10 cellular contexts compared by ENCODE assay signal in the genomic region with DNA sequence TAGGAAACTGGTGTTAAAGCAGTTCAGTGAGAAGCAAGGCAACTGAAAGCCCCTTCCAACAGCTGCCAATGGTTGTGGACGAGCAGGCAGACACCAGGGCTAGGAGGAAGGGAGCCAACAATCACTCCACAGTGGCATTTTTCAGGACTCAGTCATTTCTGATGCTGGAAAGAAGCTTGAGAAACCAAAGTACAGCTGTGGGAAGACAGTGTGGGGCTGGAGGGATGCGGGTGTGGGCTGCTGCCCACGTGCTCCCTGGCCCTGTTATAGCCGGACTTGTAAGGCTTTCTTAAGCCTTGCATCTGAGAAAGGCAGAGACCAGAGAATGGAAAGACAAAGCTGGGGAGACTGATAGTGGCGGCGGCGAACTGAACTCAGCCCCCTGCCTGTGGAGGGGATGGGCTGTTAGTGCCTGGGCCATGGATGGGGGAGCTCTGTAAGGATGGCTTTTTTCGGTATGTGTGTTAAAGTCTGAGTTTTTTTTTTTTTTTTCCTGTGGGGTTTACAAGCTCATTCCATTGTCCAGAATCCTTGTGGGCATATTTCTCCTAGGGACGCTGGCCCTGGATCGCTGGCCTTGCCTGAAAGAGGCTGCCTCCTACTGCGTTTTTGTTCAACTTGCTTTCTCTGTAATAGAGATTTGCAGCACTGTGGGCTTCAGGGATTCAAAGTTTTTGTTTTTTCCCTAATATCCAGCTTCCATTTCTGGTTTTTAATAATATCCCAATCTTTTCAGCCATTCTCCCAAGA.
DNase-seq lines count a peak whose midpoint lies in the region; ATAC-seq and TF ChIP-seq lines count a peak whose summit lies in the region.
"Had no signal": no experiment of that assay in that cellular context is flagged by ENCODE, and none has a peak within 500 bp of the region (broad histone marks: within the 10 kb centered on the region; RNA-seq: fewer than 3 reads in every experiment).

No MANE protein-coding gene starts in this region.

- no peak overlapping the region for H4K91ac ChIP-seq in H9 (ENCODE audit: insufficient read length, low read depth, low read length)

- intact Hi-C loops in left ventricle myocardium superior (cut with micrococcal nuclease) = loop anchor here (10.0 kb wide), 1 partner anchor 99 kb away; no protein-coding TSS in a partner anchor
- intact Hi-C loops in sciatic nerve (cut with DNase I) = no loop called here
- intact Hi-C loops in esophagus squamous epithelium (cut with DNase I) = no loop called here

- H3K79me1 ChIP-seq in H9 (ENCODE audit: insufficient read depth, low read depth, low read length, poor library complexity, severe bottlenecking) = no peaks in the 10 kb centered on the region

- no peaks in the 10 kb centered on the region for H4K20me1 ChIP-seq in H9 (ENCODE audit: control insufficient read depth, insufficient read depth, insufficient read length)

- H3K9me3 Mint-ChIP-seq in H9 = no peaks in the 10 kb centered on the region
- no peaks in the 10 kb centered on the region for H3K9me3 Mint-ChIP-seq in activated naive CD8-positive, alpha-beta T cell treated with anti-CD3 and anti-CD28 coated beads, Interleukin-2, amount 10 ng/mL, durations not matched to agents 7 days and 5 days

- 0 out of 7 replicates have a peak overlapping the region, but pooled peaks of 1 of the 3 experiments have one; percentile 49 for H3K27ac Mint-ChIP-seq in H9
- H3K27ac Mint-ChIP-seq in activated naive CD8-positive, alpha-beta T cell treated with anti-CD3 and anti-CD28 coated beads, Interleukin-2, amount 10 ng/mL, durations not matched to agents 7 days and 5 days = peak overlapping the region; percentile 9

- H3K4ac ChIP-seq in H9 (ENCODE audit: low read depth, low read length) = no peak overlapping the region

- H3K4me1 ChIP-seq in H9 (ENCODE audit: insufficient read depth, low read length) (no peaks in the 10 kb centered on the region), esophagus squamous epithelium (peaks cover 0 to 16% (median 4%) of the 10 kb centered on the region in 3 donors)
- H3K4me1 ChIP-seq: colonic mucosa had no signal

- no peak overlapping the region for H4K5ac ChIP-seq in H9 (ENCODE audit: insufficient read length, low read depth, low read length)

- H3K36me3 Mint-ChIP-seq in H9 (ENCODE audit: insufficient read depth in 1 of 3, low read depth in 3 of 3) = no peaks in the 10 kb centered on the region
- H3K36me3 Mint-ChIP-seq in activated naive CD8-positive, alpha-beta T cell treated with anti-CD3 and anti-CD28 coated beads, Interleukin-2, amount 10 ng/mL, durations not matched to agents 7 days and 5 days = peaks cover 51% of the 10 kb centered on the region

- no peaks in the 10 kb centered on the region; the same call in 1 of the 2 replicates for H3K27me3 Mint-ChIP-seq in H9 (ENCODE audit: low read depth)
- H3K27me3 Mint-ChIP-seq in activated naive CD8-positive, alpha-beta T cell treated with anti-CD3 and anti-CD28 coated beads, Interleukin-2, amount 10 ng/mL, durations not matched to agents 7 days and 5 days = no peaks in the 10 kb centered on the region

- H3K9me3 ChIP-seq in H9 (ENCODE audit: control insufficient read depth, low read depth, low read length) = no peaks in the 10 kb centered on the region
- H3K9me3 ChIP-seq in esophagus squamous epithelium = no peaks in the 10 kb centered on the region
- H3K9me3 ChIP-seq: colonic mucosa had no signal

- H3K56ac ChIP-seq in H9 (ENCODE audit: insufficient read length, low read depth, low read length) = no peak overlapping the region

- H3K4me1 Mint-ChIP-seq in H9 = peaks cover 20 to 29% of the 10 kb centered on the region in 2 experiments
- H3K4me1 Mint-ChIP-seq in activated naive CD8-positive, alpha-beta T cell treated with anti-CD3 and anti-CD28 coated beads, Interleukin-2, amount 10 ng/mL, durations not matched to agents 7 days and 5 days = peaks cover 63% of the 10 kb centered on the region

- no peak overlapping the region for H3T11ph ChIP-seq in H9 (ENCODE audit: low read length)

- no peak overlapping the region for H2BK12ac ChIP-seq in H9 (ENCODE audit: insufficient read length, low read depth, low read length)

- H2AFZ ChIP-seq in H9 (ENCODE audit: low read length) = no peak overlapping the region

- H3K4me2 ChIP-seq in H9 (ENCODE audit: insufficient read depth, insufficient read length, low read length) = no peak overlapping the region

- no peak overlapping the region for H2BK120ac ChIP-seq in H9 (ENCODE audit: low read depth, low read length, poor library complexity, severe bottlenecking)

- H3K4me3 ChIP-seq in esophagus squamous epithelium = no peak overlapping the region
- H3K4me3 ChIP-seq: colonic mucosa had no signal

- H4K8ac ChIP-seq in H9 (replicated peaks; ENCODE audit: insufficient read length, low read depth, low read length) = no peak overlapping the region

- no peak overlapping the region for H2AK5ac ChIP-seq in H9 (ENCODE audit: insufficient read length, low read length)

- H3K18ac ChIP-seq in H9 (ENCODE audit: insufficient read length, low read depth, low read length) = no peak overlapping the region

- no CpG with 5 or more reads among the region's 11 CpGs for WGBS in H9 (ENCODE audit: extremely low coverage, insufficient read length, low lambda C conversion rate)
- WGBS in esophagus squamous epithelium, 2 donors = 78 to 85% methylated on average over 10 of the region's 11 CpGs

- H3K4me3 Mint-ChIP-seq in H9 = no peak overlapping the region
- H3K4me3 Mint-ChIP-seq in activated naive CD8-positive, alpha-beta T cell treated with anti-CD3 and anti-CD28 coated beads, Interleukin-2, amount 10 ng/mL, durations not matched to agents 7 days and 5 days = no peak overlapping the region

- H3K14ac ChIP-seq in H9 (ENCODE audit: insufficient read depth, low read length) = peak overlapping the region; percentile 23; the same call in 1 of the 2 replicates

- H2BK15ac ChIP-seq in H9 (ENCODE audit: low read depth, low read length) = no peak overlapping the region

- POLR2A ChIA-PET in activated naive CD8-positive, alpha-beta T cell treated with anti-CD3 and anti-CD28 coated beads, Interleukin-2, amount 10 ng/mL, durations not matched to agents 7 days and 5 days (lab: Charles Lee) = no interaction called here

- H3K27me3 ChIP-seq in H9 (ENCODE audit: insufficient read depth, low read length) (no peaks in the 10 kb centered on the region), esophagus squamous epithelium (no peaks in the 10 kb centered on the region)
- H3K27me3 ChIP-seq: colonic mucosa had no signal

- H3K79me2 ChIP-seq in H9 (ENCODE audit: insufficient read depth, low read length) = no peaks in the 10 kb centered on the region

- no peak for TF ChIP-seq POLR2A in esophagus squamous epithelium (IDR thresholded peaks at IDR 0.05)

- TF ChIP-seq CTCF in H9 (conservative IDR thresholded peaks at IDR 0.05) (no peak), esophagus squamous epithelium (IDR thresholded peaks at IDR 0.05) (no peak)

- H3K23ac ChIP-seq in H9 (ENCODE audit: insufficient read length, low read depth, low read length) = no peak overlapping the region

- DNase-seq in H9 = no peak
- no peak for DNase-seq in activated naive CD8-positive, alpha-beta T cell treated with anti-CD3 and anti-CD28 coated beads, Interleukin-2, amount 10 ng/mL, durations not matched to agents 7 days and 5 days
- DNase-seq in left ventricle myocardium superior = peak; percentile 32
- no peak for DNase-seq in sciatic nerve (ENCODE audit: low spot score)
- no peak for DNase-seq in esophagus squamous epithelium (lab: John Stamatoyannopoulos, UW)
- DNase-seq in activated T-cell treated with anti-CD3 and anti-CD28 coated beads, Interleukin-2, amount 50 U/mL, for 48 hours = no peak

- H3K36me3 ChIP-seq in esophagus squamous epithelium = no peaks in the 10 kb centered on the region
- H3K36me3 ChIP-seq: colonic mucosa had no signal

- H2BK20ac ChIP-seq in H9 (ENCODE audit: low read depth, low read length, poor library complexity, severe bottlenecking) = no peak overlapping the region

- no peak overlapping the region for H3K9ac ChIP-seq in H9 (ENCODE audit: extremely low read depth, insufficient read length, low read length)

- no peak overlapping the region for H2BK5ac ChIP-seq in H9 (ENCODE audit: insufficient read length, low read length)

- H3K23me2 ChIP-seq in H9 (ENCODE audit: insufficient read length, low read depth, low read length, poor library complexity, severe bottlenecking) = no peaks in the 10 kb centered on the region

- ATAC-seq in activated naive CD8-positive, alpha-beta T cell treated with anti-CD3 and anti-CD28 coated beads, Interleukin-2, amount 10 ng/mL, durations not matched to agents 7 days and 5 days (ENCODE audit: low read depth) = no peak
- ATAC-seq in left ventricle myocardium superior = peak; percentile 68
- ATAC-seq in sciatic nerve = peak; percentile 67
- no peak for ATAC-seq in activated CD4-positive, CD25-positive, alpha-beta regulatory T cell treated with anti-CD3 and anti-CD28 coated beads, Interleukin-2, amount 50 U/mL, for 24 hours
- ATAC-seq in HG02885 (IDR thresholded peaks at IDR 0.05; ENCODE audit: poor library complexity, unreplicated experiment) = no peak

- H3K27ac ChIP-seq in H9 (ENCODE audit: insufficient read length, low read depth, low read length) (no peak overlapping the region), esophagus squamous epithelium (peak overlapping the region in 1 of 4 donors; percentile 10)
- H3K27ac ChIP-seq: colonic mucosa, HL-60 had no signal

Comparison
In these comparisons a context has a peak if more than half of its experiments do, and no peak if none do; other contexts are left out.
1. ATAC-seq: peak in left ventricle myocardium superior (single experiment) and sciatic nerve (single experiment); none in activated naive CD8-positive, alpha-beta T cell treated with anti-CD3 and anti-CD28 coated beads, Interleukin-2, amount 10 ng/mL, durations not matched to agents 7 days and 5 days (single experiment), activated CD4-positive, CD25-positive, alpha-beta regulatory T cell treated with anti-CD3 and anti-CD28 coated beads, Interleukin-2, amount 50 U/mL, for 24 hours (0 of 2) and HG02885 (single experiment).